In genomic region chr17:82888583-82889495, GRCh38 we compare ENCODE assay signal across 1 cellular context.
TF ChIP-seq lines count a peak whose summit lies in the region.

No MANE protein-coding gene starts in this region.

TF ChIP-seq in HEK293, 187 proteins besides CTCF, POLR2A, EP300 and RAD21 (continued from another document):
- TF ChIP-seq ZNF518A (tag by site-specific recombination; conservative IDR thresholded peaks at IDR 0.05; ENCODE audit: low read depth) (no peak), ZNF394 (tag by site-specific recombination; IDR thresholded peaks at IDR 0.05; ENCODE audit: borderline replicate concordance) (no peak), GLIS1 (tag by site-specific recombination; IDR thresholded peaks at IDR 0.05) (peak; percentile 75), ZBTB11 (tag by site-specific recombination; conservative IDR thresholded peaks at IDR 0.05; ENCODE audit: low read depth) (no peak)
